Comparison of ENCODE assay signal across 19 cellular contexts in the genomic region with DNA sequence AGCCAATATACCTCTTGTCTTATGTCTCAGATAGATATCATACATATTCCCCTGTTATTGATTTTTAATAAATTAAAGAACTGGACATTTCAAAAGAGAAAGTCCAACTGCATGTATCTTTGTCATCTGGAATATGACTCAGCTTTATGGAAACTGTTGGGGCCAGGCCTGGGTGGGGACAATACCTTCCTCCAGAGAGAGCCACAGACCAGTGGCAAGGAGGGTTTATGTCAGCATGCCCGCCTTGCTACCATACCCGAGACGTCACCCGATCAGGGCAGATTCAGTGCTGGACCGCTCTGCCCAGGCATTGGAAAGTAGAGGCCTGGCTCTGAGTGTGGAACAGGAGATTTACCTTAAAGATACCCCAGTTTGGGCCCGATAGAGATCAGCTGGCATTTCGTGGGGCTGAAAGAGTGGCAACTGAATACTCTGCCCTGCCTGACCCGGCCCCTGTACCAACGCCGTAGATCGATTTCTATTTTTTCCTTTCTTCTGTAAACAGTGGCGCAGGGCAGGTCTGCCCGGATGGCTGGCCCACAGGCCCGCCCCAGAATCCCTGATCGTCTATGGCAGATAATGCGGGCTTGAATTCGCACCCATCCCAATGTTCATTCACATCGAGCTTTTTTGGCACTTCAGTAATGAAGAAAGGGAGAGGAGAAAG.
DNase-seq lines count a peak whose midpoint lies in the region; ATAC-seq and TF ChIP-seq lines count a peak whose summit lies in the region.
"Had no signal": no experiment of that assay in that cellular context is flagged by ENCODE, and none has a peak within 500 bp of the region (broad histone marks: within the 10 kb centered on the region; RNA-seq: fewer than 3 reads in every experiment).

No MANE protein-coding gene starts in this region.

- peak overlapping the region; percentile 75 for H3K4me2 ChIP-seq in BLaER1

- TF ChIP-seq CTCF in mucosa of descending colon (IDR thresholded peaks at IDR 0.05), result no peak

- no peaks in the 10 kb centered on the region for H3K36me3 ChIP-seq in BLaER1
- H3K36me3 ChIP-seq in mucosa of descending colon (ENCODE audit: low read depth), result no peaks in the 10 kb centered on the region

- H3K4me3 Mint-ChIP-seq in activated naive CD4-positive, alpha-beta T cell treated with anti-CD3 and anti-CD28 coated beads for 36 hours, result no peak overlapping the region
- H3K4me3 Mint-ChIP-seq: CD8-positive, alpha-beta T cell; HFFc6 had no signal

- H3K27me3 ChIP-seq in BLaER1, result no peaks in the 10 kb centered on the region

- H3K9ac ChIP-seq in BLaER1, result peak overlapping the region; percentile 56; the same call in 1 of the 2 replicates
- H3K9ac ChIP-seq: GM23248 had no signal

- H3K27me3 Mint-ChIP-seq in activated naive CD4-positive, alpha-beta T cell treated with anti-CD3 and anti-CD28 coated beads for 36 hours (ENCODE audit: low read depth), result no peaks in the 10 kb centered on the region

- H3K27ac ChIP-seq in BLaER1, result peak overlapping the region; percentile 72
- H3K27ac ChIP-seq: GM23248 had no signal

- H3K4me1 ChIP-seq in BLaER1, result peaks cover 100% of the 10 kb centered on the region
- H3K4me1 ChIP-seq in mucosa of descending colon (ENCODE audit: low read depth), result no peaks in the 10 kb centered on the region

- no peaks in the 10 kb centered on the region for H3K9me3 Mint-ChIP-seq in activated naive CD4-positive, alpha-beta T cell treated with anti-CD3 and anti-CD28 coated beads for 36 hours
- H3K9me3 Mint-ChIP-seq: CD8-positive, alpha-beta T cell had no signal

- H3K36me3 Mint-ChIP-seq in activated naive CD4-positive, alpha-beta T cell treated with anti-CD3 and anti-CD28 coated beads for 36 hours (ENCODE audit: low read depth), result no peaks in the 10 kb centered on the region
- H3K36me3 Mint-ChIP-seq: CD8-positive, alpha-beta T cell had no signal

- peak; percentile 10 for DNase-seq in Daoy (ENCODE audit: low read depth)
- peak; percentile 53 for DNase-seq in RPMI7951 (ENCODE audit: low read depth)
- DNase-seq in left lobe of liver (ENCODE audit: low spot score), result no peak
- no peak for DNase-seq in activated naive CD4-positive, alpha-beta T cell treated with anti-CD3 and anti-CD28 coated beads for 36 hours
- no peak for DNase-seq in mucosa of descending colon
- DNase-seq in superior temporal gyrus (ENCODE audit: extremely low spot score), result no peak
- DNase-seq: ACHN; AML-193; Calu3; CD8-positive, alpha-beta T cell; DMS79 treated with DMSO at 0.1 percent for 48 hours; EL; GM23248; H7; HFFc6 had no signal

- no peaks in the 10 kb centered on the region for H3K4me1 Mint-ChIP-seq in activated naive CD4-positive, alpha-beta T cell treated with anti-CD3 and anti-CD28 coated beads for 36 hours (ENCODE audit: low read depth)

- ATAC-seq in left lobe of liver (peak; percentile 67), mucosa of descending colon (no peak), HG02852 (IDR thresholded peaks at IDR 0.05; ENCODE audit: unreplicated experiment) (no peak)
- ATAC-seq: CD8-positive, alpha-beta T cell; GM12878; HCT116 had no signal

- H3K27ac Mint-ChIP-seq in activated naive CD4-positive, alpha-beta T cell treated with anti-CD3 and anti-CD28 coated beads for 36 hours, result no peak overlapping the region
- H3K27ac Mint-ChIP-seq: CD8-positive, alpha-beta T cell; HFFc6 had no signal

- CTCF ChIA-PET in activated naive CD4-positive, alpha-beta T cell treated with anti-CD3 and anti-CD28 coated beads for 36 hours (lab: Charles Lee), result no interaction called here

- 0 out of 2 replicates have a peak, but pooled peaks cover 6% of the 10 kb centered on the region for H3K9me3 ChIP-seq in BLaER1
- no peaks in the 10 kb centered on the region for H3K9me3 ChIP-seq in mucosa of descending colon

- no peaks in the 10 kb centered on the region for H4K20me1 ChIP-seq in BLaER1

- intact Hi-C loops in activated naive CD4-positive, alpha-beta T cell treated with anti-CD3 and anti-CD28 coated beads for 36 hours (cut with micrococcal nuclease), result no loop called here
- intact Hi-C loops in mucosa of descending colon (cut with DNase I, micrococcal nuclease), result no loop called here

- H3K4me3 ChIP-seq in BLaER1 (peak overlapping the region; percentile 15; the same call in 1 of the 2 replicates), mucosa of descending colon (no peak overlapping the region)
- H3K4me3 ChIP-seq: GM12878, GM23248 had no signal

Comparison
In these comparisons a context has a peak if more than half of its experiments do, and no peak if none do; other contexts are left out.
1. DNase-seq: peak in Daoy (single experiment) and RPMI7951 (single experiment); none in left lobe of liver (single experiment), activated naive CD4-positive, alpha-beta T cell treated with anti-CD3 and anti-CD28 coated beads for 36 hours (single experiment), mucosa of descending colon (0 of 3) and superior temporal gyrus (single experiment).